Comparison of ENCODE assay signal across 28 cellular contexts in the genomic region with DNA sequence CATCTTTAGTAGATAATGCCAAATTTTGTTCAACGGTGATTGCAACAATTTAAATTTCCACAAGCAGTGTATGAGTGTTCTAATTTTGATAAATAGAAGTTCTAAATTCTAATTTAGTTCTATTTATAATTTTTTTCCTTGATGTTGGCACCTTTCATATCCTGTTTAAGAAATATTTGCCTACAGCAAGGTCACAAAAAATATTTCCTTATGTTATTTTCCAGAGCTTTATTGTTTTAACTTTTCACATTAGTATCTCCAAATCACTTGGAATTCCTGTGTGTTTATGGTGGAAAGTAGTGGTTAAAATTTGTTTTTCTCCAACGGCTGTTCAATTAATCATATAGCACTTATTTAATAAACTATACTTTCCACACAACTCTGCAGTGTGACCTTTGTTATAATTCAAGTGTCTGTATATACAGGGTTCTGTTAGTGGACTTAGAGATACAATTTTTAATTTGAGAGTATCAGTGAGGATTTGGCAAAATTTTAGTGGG.
"Had no signal": no experiment of that assay in that cellular context is flagged by ENCODE, and none has a peak within 500 bp of the region (broad histone marks: within the 10 kb centered on the region; RNA-seq: fewer than 3 reads in every experiment).

No MANE protein-coding gene starts in this region.

- H3K27me3 ChIP-seq: colonic mucosa, dorsolateral prefrontal cortex, esophagus muscularis mucosa, esophagus squamous epithelium, foreskin keratinocyte, gastrocnemius medialis, gastroesophageal sphincter, heart left ventricle, heart right ventricle had no signal

- FAIRE-seq: colon, endometrium, frontal cortex had no signal

- ATAC-seq: effector memory CD8-positive, alpha-beta T cell; esophagus mucosa; foreskin keratinocyte; gastrocnemius medialis; gastroesophageal sphincter; heart left ventricle; heart right ventricle had no signal

- H3K36me3 ChIP-seq: colonic mucosa, esophagus muscularis mucosa, esophagus squamous epithelium, gastrocnemius medialis, gastroesophageal sphincter, heart left ventricle, heart right ventricle had no signal

- H3K9me3 ChIP-seq: colonic mucosa, esophagus muscularis mucosa, esophagus squamous epithelium, gastrocnemius medialis, gastroesophageal sphincter, heart left ventricle, heart right ventricle had no signal

- DNase-seq: colonic mucosa; cortex of kidney; dermis blood vessel endothelial cell; dorsolateral prefrontal cortex; effector CD4-positive, alpha-beta T cell; effector CD8-positive, alpha-beta T cell; effector memory CD4-positive, alpha-beta T cell; effector memory CD8-positive, alpha-beta T cell; endodermal cell; erythroblast; esophagus squamous epithelium; foreskin fibroblast; foreskin keratinocyte; foreskin melanocyte; gastrocnemius medialis; glutamatergic neuron; head of caudate nucleus; heart left ventricle; heart right ventricle had no signal

- H3K27ac ChIP-seq: colonic mucosa, coronary artery, dorsolateral prefrontal cortex, epithelial cell of prostate, esophagus muscularis mucosa, esophagus squamous epithelium, foreskin keratinocyte, gastrocnemius medialis, gastroesophageal sphincter, heart left ventricle, heart right ventricle had no signal

- H3K4me3 ChIP-seq: colonic mucosa, coronary artery, dorsolateral prefrontal cortex, esophagus muscularis mucosa, esophagus squamous epithelium, gastrocnemius medialis, gastroesophageal sphincter, heart left ventricle, heart right ventricle had no signal

- H3K4me3 Mint-ChIP-seq: dendritic cell treated with granulocyte-macrophage colony-stimulating factor and Interleukin-4, amounts not matched to agents 40 ng/mL and 50 ng/mL, for 4 days; effector memory CD8-positive, alpha-beta T cell; endodermal cell had no signal

- H3K4me1 ChIP-seq: colonic mucosa, esophagus squamous epithelium, gastrocnemius medialis, heart left ventricle, heart right ventricle had no signal

- H3K9me3 Mint-ChIP-seq: dendritic cell treated with granulocyte-macrophage colony-stimulating factor and Interleukin-4, amounts not matched to agents 40 ng/mL and 50 ng/mL, for 4 days; effector memory CD8-positive, alpha-beta T cell; endodermal cell had no signal

- H3K27ac Mint-ChIP-seq: dendritic cell treated with granulocyte-macrophage colony-stimulating factor and Interleukin-4, amounts not matched to agents 40 ng/mL and 50 ng/mL, for 4 days; effector memory CD8-positive, alpha-beta T cell; endodermal cell had no signal
